In the genomic region with DNA sequence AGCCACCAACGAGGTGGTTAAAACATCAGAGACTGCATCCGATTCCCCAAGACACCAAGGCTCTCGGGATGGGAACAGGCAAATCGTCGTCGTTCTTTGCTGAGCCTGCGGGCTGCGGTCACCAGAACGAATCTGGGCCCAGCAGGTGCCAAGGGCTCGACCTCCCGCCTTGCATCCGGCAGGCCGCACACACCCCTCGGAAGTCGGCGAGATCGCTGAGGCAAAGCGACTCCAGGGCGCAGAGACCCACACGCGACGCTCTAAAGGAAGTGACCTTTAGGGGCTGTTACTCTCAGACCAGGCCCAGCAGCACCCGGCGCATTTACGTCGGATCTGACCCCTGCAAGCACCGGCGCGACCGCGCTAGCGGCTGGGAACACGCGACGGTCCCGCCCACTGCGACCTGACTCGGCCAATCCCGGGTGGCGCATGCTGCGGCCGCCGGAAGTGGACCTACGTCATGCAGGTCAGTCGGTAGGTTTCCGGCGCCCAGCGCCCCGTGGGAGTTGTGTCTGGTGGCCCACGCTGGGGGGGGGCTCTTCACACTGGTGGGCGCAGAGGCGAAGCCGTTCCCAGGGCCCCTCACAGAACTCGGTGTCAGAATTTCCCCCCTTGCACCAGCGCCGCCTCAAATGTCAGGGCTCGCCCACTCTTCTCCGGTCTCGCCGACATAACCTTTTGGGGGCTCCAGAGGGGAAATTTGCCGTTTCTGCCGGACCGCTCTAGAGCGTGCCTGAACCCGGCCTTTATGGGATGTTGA, we compare ENCODE assay signal across 1 cellular context.
TF ChIP-seq lines count a peak whose summit lies in the region.

No MANE protein-coding gene starts in this region.

TF ChIP-seq in K562, 482 proteins besides CTCF, POLR2A, EP300 and RAD21 (continued from another document and continues in another):
- TF ChIP-seq, protein P1, sequence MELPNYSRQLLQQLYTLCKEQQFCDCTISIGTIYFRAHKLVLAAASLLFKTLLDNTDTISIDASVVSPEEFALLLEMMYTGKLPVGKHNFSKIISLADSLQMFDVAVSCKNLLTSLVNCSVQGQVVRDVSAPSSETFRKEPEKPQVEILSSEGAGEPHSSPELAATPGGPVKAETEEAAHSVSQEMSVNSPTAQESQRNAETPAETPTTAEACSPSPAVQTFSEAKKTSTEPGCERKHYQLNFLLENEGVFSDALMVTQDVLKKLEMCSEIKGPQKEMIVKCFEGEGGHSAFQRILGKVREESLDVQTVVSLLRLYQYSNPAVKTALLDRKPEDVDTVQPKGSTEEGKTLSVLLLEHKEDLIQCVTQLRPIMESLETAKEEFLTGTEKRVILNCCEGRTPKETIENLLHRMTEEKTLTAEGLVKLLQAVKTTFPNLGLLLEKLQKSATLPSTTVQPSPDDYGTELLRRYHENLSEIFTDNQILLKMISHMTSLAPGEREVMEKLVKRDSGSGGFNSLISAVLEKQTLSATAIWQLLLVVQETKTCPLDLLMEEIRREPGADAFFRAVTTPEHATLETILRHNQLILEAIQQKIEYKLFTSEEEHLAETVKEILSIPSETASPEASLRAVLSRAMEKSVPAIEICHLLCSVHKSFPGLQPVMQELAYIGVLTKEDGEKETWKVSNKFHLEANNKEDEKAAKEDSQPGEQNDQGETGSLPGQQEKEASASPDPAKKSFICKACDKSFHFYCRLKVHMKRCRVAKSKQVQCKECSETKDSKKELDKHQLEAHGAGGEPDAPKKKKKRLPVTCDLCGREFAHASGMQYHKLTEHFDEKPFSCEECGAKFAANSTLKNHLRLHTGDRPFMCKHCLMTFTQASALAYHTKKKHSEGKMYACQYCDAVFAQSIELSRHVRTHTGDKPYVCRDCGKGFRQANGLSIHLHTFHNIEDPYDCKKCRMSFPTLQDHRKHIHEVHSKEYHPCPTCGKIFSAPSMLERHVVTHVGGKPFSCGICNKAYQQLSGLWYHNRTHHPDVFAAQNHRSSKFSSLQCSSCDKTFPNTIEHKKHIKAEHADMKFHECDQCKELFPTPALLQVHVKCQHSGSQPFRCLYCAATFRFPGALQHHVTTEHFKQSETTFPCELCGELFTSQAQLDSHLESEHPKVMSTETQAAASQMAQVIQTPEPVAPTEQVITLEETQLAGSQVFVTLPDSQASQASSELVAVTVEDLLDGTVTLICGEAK (IDR thresholded peaks at IDR 0.05) = peak; percentile 96
- TF ChIP-seq, protein P1 (CRISPR knock-in tag; IDR thresholded peaks at IDR 0.05) = no peak
- no peak for TF ChIP-seq GTF2A2 (tag; IDR thresholded peaks at IDR 0.05)
- TF ChIP-seq CHD2 (IDR thresholded peaks at IDR 0.05; ENCODE audit: low read depth, low read length) = peak; percentile 39
- TF ChIP-seq ZFX (CRISPR knock-in tag; IDR thresholded peaks at IDR 0.05) = peak; percentile 99
- peak; percentile 88 for TF ChIP-seq SP1 (CRISPR knock-in tag; IDR thresholded peaks at IDR 0.05)
- TF ChIP-seq RBM17 (IDR thresholded peaks at IDR 0.05; ENCODE audit: borderline replicate concordance, low read depth, low read length) = no peak
- TF ChIP-seq HDAC3 (IDR thresholded peaks at IDR 0.05; ENCODE audit: borderline replicate concordance, partially characterized antibody) = no peak
- TF ChIP-seq, protein P2, sequence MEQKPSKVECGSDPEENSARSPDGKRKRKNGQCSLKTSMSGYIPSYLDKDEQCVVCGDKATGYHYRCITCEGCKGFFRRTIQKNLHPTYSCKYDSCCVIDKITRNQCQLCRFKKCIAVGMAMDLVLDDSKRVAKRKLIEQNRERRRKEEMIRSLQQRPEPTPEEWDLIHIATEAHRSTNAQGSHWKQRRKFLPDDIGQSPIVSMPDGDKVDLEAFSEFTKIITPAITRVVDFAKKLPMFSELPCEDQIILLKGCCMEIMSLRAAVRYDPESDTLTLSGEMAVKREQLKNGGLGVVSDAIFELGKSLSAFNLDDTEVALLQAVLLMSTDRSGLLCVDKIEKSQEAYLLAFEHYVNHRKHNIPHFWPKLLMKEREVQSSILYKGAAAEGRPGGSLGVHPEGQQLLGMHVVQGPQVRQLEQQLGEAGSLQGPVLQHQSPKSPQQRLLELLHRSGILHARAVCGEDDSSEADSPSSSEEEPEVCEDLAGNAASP (IDR thresholded peaks at IDR 0.05) = no peak
- TF ChIP-seq ILK (tag; IDR thresholded peaks at IDR 0.05; ENCODE audit: borderline replicate concordance, low read depth) = no peak
- TF ChIP-seq ZFP36 (IDR thresholded peaks at IDR 0.05; ENCODE audit: low read depth, low read length, partially characterized antibody) = no peak
- TF ChIP-seq ZEB2 (IDR thresholded peaks at IDR 0.05) = 0 out of 2 replicates have a peak, but pooled peaks have one; percentile 38
- peak; percentile 80 for TF ChIP-seq PCBP1 (IDR thresholded peaks at IDR 0.05; ENCODE audit: low read depth, low read length, poor library complexity, severe bottlenecking)
- TF ChIP-seq CC2D1A (IDR thresholded peaks at IDR 0.05) = peak; percentile 27; the same call in 1 of the 2 replicates
- TF ChIP-seq PHF8 (IDR thresholded peaks at IDR 0.05; ENCODE audit: borderline replicate concordance, low read length) = peak; percentile 82
- TF ChIP-seq, protein P3, sequence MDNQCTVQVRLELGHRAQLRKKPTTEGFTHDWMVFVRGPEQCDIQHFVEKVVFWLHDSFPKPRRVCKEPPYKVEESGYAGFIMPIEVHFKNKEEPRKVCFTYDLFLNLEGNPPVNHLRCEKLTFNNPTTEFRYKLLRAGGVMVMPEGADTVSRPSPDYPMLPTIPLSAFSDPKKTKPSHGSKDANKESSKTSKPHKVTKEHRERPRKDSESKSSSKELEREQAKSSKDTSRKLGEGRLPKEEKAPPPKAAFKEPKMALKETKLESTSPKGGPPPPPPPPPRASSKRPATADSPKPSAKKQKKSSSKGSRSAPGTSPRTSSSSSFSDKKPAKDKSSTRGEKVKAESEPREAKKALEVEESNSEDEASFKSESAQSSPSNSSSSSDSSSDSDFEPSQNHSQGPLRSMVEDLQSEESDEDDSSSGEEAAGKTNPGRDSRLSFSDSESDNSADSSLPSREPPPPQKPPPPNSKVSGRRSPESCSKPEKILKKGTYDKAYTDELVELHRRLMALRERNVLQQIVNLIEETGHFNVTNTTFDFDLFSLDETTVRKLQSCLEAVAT (IDR thresholded peaks at IDR 0.05) = peak in 1 of 2 experiments; percentile 81; a peak in 2 of 4 replicates
- no peak for TF ChIP-seq ZNF217 (CRISPR knock-in tag; IDR thresholded peaks at IDR 0.05)
- TF ChIP-seq SRSF7 (optimal IDR thresholded peaks at IDR 0.05; ENCODE audit: low read depth, low read length) = no peak
- TF ChIP-seq, protein P4, sequence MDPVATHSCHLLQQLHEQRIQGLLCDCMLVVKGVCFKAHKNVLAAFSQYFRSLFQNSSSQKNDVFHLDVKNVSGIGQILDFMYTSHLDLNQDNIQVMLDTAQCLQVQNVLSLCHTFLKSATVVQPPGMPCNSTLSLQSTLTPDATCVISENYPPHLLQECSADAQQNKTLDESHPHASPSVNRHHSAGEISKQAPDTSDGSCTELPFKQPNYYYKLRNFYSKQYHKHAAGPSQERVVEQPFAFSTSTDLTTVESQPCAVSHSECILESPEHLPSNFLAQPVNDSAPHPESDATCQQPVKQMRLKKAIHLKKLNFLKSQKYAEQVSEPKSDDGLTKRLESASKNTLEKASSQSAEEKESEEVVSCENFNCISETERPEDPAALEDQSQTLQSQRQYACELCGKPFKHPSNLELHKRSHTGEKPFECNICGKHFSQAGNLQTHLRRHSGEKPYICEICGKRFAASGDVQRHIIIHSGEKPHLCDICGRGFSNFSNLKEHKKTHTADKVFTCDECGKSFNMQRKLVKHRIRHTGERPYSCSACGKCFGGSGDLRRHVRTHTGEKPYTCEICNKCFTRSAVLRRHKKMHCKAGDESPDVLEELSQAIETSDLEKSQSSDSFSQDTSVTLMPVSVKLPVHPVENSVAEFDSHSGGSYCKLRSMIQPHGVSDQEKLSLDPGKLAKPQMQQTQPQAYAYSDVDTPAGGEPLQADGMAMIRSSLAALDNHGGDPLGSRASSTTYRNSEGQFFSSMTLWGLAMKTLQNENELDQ (CRISPR knock-in tag; IDR thresholded peaks at IDR 0.05; ENCODE audit: borderline replicate concordance) = no peak
- TF ChIP-seq, protein P5, sequence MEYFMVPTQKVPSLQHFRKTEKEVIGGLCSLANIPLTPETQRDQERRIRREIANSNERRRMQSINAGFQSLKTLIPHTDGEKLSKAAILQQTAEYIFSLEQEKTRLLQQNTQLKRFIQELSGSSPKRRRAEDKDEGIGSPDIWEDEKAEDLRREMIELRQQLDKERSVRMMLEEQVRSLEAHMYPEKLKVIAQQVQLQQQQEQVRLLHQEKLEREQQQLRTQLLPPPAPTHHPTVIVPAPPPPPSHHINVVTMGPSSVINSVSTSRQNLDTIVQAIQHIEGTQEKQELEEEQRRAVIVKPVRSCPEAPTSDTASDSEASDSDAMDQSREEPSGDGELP (CRISPR knock-in tag; IDR thresholded peaks at IDR 0.05; ENCODE audit: borderline replicate concordance) = peak; percentile 91
- TF ChIP-seq, protein P6, sequence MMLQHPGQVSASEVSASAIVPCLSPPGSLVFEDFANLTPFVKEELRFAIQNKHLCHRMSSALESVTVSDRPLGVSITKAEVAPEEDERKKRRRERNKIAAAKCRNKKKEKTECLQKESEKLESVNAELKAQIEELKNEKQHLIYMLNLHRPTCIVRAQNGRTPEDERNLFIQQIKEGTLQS (IDR thresholded peaks at IDR 0.05) = peak; percentile 43; the same call in 1 of the 2 replicates
- TF ChIP-seq, protein P6 (CRISPR knock-in tag; conservative IDR thresholded peaks at IDR 0.05) = peak; percentile 82; the same call in 1 of the 2 replicates
- TF ChIP-seq, protein P7, sequence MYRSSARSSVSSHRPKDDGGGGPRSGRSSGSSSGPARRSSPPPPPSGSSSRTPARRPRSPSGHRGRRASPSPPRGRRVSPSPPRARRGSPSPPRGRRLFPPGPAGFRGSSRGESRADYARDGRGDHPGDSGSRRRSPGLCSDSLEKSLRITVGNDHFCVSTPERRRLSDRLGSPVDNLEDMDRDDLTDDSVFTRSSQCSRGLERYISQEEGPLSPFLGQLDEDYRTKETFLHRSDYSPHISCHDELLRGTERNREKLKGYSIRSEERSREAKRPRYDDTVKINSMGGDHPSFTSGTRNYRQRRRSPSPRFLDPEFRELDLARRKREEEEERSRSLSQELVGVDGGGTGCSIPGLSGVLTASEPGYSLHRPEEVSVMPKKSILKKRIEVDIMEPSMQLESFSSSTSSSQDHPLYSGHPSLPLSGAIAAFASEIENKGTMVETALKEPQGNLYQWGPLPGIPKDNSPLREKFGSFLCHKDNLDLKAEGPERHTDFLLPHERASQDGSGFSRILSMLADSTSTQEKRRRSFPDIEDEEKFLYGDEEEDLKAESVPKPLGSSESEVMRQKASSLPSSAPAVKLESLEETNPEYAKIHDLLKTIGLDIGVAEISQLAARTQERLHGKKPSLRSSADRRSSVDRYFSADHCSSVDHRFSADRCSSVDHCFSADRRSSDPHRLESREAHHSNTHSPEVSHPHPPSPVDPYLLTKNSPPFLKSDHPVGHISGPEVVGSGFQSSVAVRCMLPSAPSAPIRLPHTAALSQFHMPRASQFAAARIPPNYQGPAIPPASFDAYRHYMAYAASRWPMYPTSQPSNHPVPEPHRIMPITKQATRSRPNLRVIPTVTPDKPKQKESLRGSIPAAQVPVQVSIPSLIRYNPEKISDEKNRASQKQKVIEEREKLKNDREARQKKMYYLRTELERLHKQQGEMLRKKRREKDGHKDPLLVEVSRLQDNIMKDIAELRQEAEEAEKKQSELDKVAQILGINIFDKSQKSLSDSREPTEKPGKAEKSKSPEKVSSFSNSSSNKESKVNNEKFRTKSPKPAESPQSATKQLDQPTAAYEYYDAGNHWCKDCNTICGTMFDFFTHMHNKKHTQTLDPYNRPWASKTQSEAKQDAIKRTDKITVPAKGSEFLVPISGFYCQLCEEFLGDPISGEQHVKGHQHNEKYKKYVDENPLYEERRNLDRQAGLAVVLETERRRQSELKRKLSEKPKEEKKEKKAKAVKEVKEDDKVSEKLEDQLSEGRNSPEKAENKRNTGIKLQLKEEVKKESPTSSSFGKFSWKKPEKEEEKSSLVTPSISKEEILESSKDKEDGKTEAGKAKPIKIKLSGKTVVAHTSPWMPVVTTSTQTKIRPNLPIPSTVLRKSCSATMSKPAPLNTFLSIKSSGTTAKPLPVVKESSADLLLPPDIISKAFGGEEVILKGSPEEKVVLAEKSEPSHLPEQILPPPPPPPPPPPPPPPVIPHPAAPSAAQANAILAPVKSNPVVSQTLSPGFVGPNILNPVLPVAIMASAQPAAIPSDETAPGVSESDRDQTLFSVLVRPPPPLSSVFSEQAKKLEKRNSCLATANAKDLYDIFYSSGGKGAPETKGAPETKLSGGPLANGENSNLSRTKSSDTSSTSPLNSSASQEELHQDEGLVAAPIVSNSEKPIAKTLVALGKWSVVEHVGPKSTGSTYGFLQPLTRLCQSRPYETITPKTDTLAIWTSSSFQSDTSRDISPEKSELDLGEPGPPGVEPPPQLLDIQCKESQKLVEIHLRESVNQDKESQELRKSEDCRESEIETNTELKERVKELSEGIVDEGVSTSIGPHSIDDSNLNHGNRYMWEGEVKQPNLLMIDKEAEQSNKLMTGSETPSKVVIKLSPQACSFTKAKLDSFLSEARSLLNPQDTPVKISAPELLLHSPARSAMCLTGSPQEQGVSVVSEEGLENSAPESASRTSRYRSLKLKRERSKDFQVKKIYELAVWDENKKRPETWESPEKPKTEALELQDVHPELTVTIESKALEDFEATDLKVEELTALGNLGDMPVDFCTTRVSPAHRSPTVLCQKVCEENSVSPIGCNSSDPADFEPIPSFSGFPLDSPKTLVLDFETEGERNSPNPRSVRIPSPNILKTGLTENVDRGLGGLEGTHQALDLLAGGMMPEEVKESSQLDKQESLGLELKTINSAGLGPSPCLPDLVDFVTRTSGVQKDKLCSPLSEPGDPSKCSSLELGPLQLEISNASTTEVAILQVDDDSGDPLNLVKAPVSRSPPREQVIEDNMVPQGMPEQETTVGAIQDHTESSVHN (IDR thresholded peaks at IDR 0.05; ENCODE audit: borderline replicate concordance in 1 of 2, low read depth in 1 of 2) = no peak
- TF ChIP-seq ZNF263 (CRISPR knock-in tag; IDR thresholded peaks at IDR 0.05; ENCODE audit: borderline replicate concordance) = peak; percentile 69
